Comparison of ENCODE assay signal across 14 cellular contexts in genomic region chr16:67883146-67883871, GRCh38. TPM values are rescaled to one million over a fixed set of nuclear protein-coding genes. Genes with fewer than 3 reads are reported as not detected.
A peak's percentile ranks its signal among the peaks of the same experiment; 100 is the strongest.
DNase-seq lines count a peak whose midpoint lies in the region; ATAC-seq and TF ChIP-seq lines count a peak whose summit lies in the region.
"Had no signal": no experiment of that assay in that cellular context is flagged by ENCODE, and none has a peak within 500 bp of the region (broad histone marks: within the 10 kb centered on the region; RNA-seq: fewer than 3 reads in every experiment).

No MANE protein-coding gene starts in this region.

- POLR2A ChIA-PET in IMR-90 (lab: Charles Lee; ENCODE audit: unreplicated experiment), result no interaction called here
- POLR2A ChIA-PET in PC-9 (lab: Charles Lee; ENCODE audit: unreplicated experiment), result interaction anchor here (0.6 kb wide), 2 partner anchors 485 to 602 kb away, joined by 4 read pairs; no protein-coding TSS in a partner anchor

- in situ Hi-C loops in IMR-90 (cut with MboI; ENCODE audit: low sequenced_read_pairs), result no loop called here

- H3K9me1 ChIP-seq in IMR-90 (ENCODE audit: insufficient read depth, low read length), result no peaks in the 10 kb centered on the region

- H3K4me1 ChIP-seq in IMR-90 (ENCODE audit: control insufficient read depth, insufficient read depth, low read length) (peaks cover 4% of the 10 kb centered on the region; the same call in 1 of the 2 replicates), PC-9 (replicated peaks; ENCODE audit: insufficient read depth) (no peaks in the 10 kb centered on the region)

- H3K9me3 Mint-ChIP-seq in activated CD8-positive, alpha-beta memory T cell treated with anti-CD3 and anti-CD28 coated beads, Interleukin-2, amount 10 ng/mL, durations not matched to agents 7 days and 5 days (ENCODE audit: low read depth), result no peaks in the 10 kb centered on the region
- no peaks in the 10 kb centered on the region for H3K9me3 Mint-ChIP-seq in effector memory CD8-positive, alpha-beta T cell
- H3K9me3 Mint-ChIP-seq in progenitor cell of endocrine pancreas (ENCODE audit: low read depth) (no peaks in the 10 kb centered on the region), immature natural killer cell (no peaks in the 10 kb centered on the region)
- H3K9me3 Mint-ChIP-seq: dendritic cell treated with granulocyte-macrophage colony-stimulating factor and Interleukin-4, amounts not matched to agents 40 ng/mL and 50 ng/mL, for 4 days had no signal

- CTCF ChIA-PET in activated CD8-positive, alpha-beta memory T cell treated with anti-CD3 and anti-CD28 coated beads, Interleukin-2, amount 10 ng/mL, durations not matched to agents 7 days and 5 days (lab: Charles Lee), result interaction anchor here (0.9 to 3.9 kb wide), 39 partner anchors 9 to 211 kb away, joined by 3 to 38 read pairs (median 6); partner anchors contain the start of genes CTRL, EDC4, NFATC3 and NUTF2
- CTCF ChIA-PET in IMR-90 (lab: Yijun Ruan, JAX) (interaction anchor here (0.6 to 1.9 kb wide), 8 partner anchors 8 to 191 kb away, joined by 3 to 14 read pairs (median 4); partner anchors contain the start of gene PSKH1), PC-9 (lab: Charles Lee) (interaction anchor here (0.6 to 2.1 kb wide), 4 partner anchors 10 to 180 kb away, joined by 4 to 13 read pairs (median 4); partner anchors contain the start of gene PSKH1)

- no peak overlapping the region for H3K18ac ChIP-seq in IMR-90 (ENCODE audit: low read depth, low read length)

- no peaks in the 10 kb centered on the region for H3K79me2 ChIP-seq in PC-9 (ENCODE audit: low read depth)

- H3K36me3 ChIP-seq in IMR-90 (ENCODE audit: control insufficient read depth, insufficient read depth, low read length) (peaks cover 60% of the 10 kb centered on the region), PC-9 (ENCODE audit: low read depth) (peaks cover 4% of the 10 kb centered on the region; the same call in 1 of the 2 replicates)

- no peak overlapping the region for H3K14ac ChIP-seq in IMR-90 (replicated peaks; ENCODE audit: low read depth, low read length)

- no peak overlapping the region for H3K4me3 Mint-ChIP-seq in activated CD8-positive, alpha-beta memory T cell treated with anti-CD3 and anti-CD28 coated beads, Interleukin-2, amount 10 ng/mL, durations not matched to agents 7 days and 5 days
- H3K4me3 Mint-ChIP-seq in effector memory CD8-positive, alpha-beta T cell, result no peak overlapping the region
- H3K4me3 Mint-ChIP-seq in progenitor cell of endocrine pancreas (ENCODE audit: low read depth) (no peak overlapping the region), immature natural killer cell (no peak overlapping the region)
- H3K4me3 Mint-ChIP-seq: activated naive CD8-positive, alpha-beta T cell; dendritic cell treated with granulocyte-macrophage colony-stimulating factor and Interleukin-4, amounts not matched to agents 40 ng/mL and 50 ng/mL, for 4 days had no signal

- H3K9ac ChIP-seq in IMR-90 (ENCODE audit: low read depth, low read length), result no peak overlapping the region

- TF ChIP-seq CTCF in IMR-90 (conservative IDR thresholded peaks at IDR 0.05; ENCODE audit: low read depth, low read length) (no peak), progenitor cell of endocrine pancreas (IDR thresholded peaks at IDR 0.05; ENCODE audit: unreplicated experiment) (no peak), PC-9 (conservative IDR thresholded peaks at IDR 0.05) (no peak)

- H3K4me1 Mint-ChIP-seq in activated CD8-positive, alpha-beta memory T cell treated with anti-CD3 and anti-CD28 coated beads, Interleukin-2, amount 10 ng/mL, durations not matched to agents 7 days and 5 days, result no peaks in the 10 kb centered on the region
- peaks cover 0 to 6% of the 10 kb centered on the region in 2 donors for H3K4me1 Mint-ChIP-seq in effector memory CD8-positive, alpha-beta T cell (ENCODE audit: low read depth in 2 of 2)
- H3K4me1 Mint-ChIP-seq in progenitor cell of endocrine pancreas (ENCODE audit: low read depth) (peaks cover 2% of the 10 kb centered on the region), immature natural killer cell (no peaks in the 10 kb centered on the region)

- WGBS in IMR-90 (ENCODE audit: extremely low coverage in 2 of 2, insufficient read length in 1 of 2), 2 experiments, result 85% methylated on average over 2 of the region's 6 CpGs; no CpG with 5 or more reads in 1 of the 2 experiments

- no peak for TF ChIP-seq POLR2A in IMR-90 (IDR thresholded peaks at IDR 0.05; ENCODE audit: low read depth, low read length)

- no TSS peak for BruUV-seq in IMR-90 (replicated peaks; lab: Mats Ljungman, UMichigan)
- no TSS peak for BruUV-seq in PC-9 (replicated peaks; lab: Mats Ljungman, UMichigan)

- no peak overlapping the region for H4K91ac ChIP-seq in IMR-90 (ENCODE audit: insufficient read depth, low read depth, low read length)

- no peak overlapping the region for H2AK5ac ChIP-seq in IMR-90 (ENCODE audit: low read depth, low read length)

- no peaks in the 10 kb centered on the region for H3K27me3 Mint-ChIP-seq in activated CD8-positive, alpha-beta memory T cell treated with anti-CD3 and anti-CD28 coated beads, Interleukin-2, amount 10 ng/mL, durations not matched to agents 7 days and 5 days
- no peaks in the 10 kb centered on the region for H3K27me3 Mint-ChIP-seq in effector memory CD8-positive, alpha-beta T cell
- H3K27me3 Mint-ChIP-seq in progenitor cell of endocrine pancreas, result no peaks in the 10 kb centered on the region
- H3K27me3 Mint-ChIP-seq in immature natural killer cell (ENCODE audit: low read depth in 3 of 3), result peaks cover 0 to 2% (median 0%) of the 10 kb centered on the region in 3 donors
- H3K27me3 Mint-ChIP-seq: activated naive CD8-positive, alpha-beta T cell; dendritic cell treated with granulocyte-macrophage colony-stimulating factor and Interleukin-4, amounts not matched to agents 40 ng/mL and 50 ng/mL, for 4 days had no signal

- H3K27me3 ChIP-seq in IMR-90 (ENCODE audit: control insufficient read depth, insufficient read depth, low read length), result no peaks in the 10 kb centered on the region
- H3K27me3 ChIP-seq in PC-9 (ENCODE audit: insufficient read depth, low read depth), result no peaks in the 10 kb centered on the region

- TF ChIP-seq RAD21 in IMR-90 (IDR thresholded peaks at IDR 0.05; ENCODE audit: low read length), result no peak

- H3K9me3 ChIP-seq in IMR-90 (ENCODE audit: control insufficient read depth, insufficient read depth, low read length) (no peaks in the 10 kb centered on the region), PC-9 (ENCODE audit: insufficient read depth, low read depth) (no peaks in the 10 kb centered on the region)

- no peak overlapping the region for H3K23ac ChIP-seq in IMR-90 (ENCODE audit: low read depth, low read length)

- H3K27ac Mint-ChIP-seq in activated CD8-positive, alpha-beta memory T cell treated with anti-CD3 and anti-CD28 coated beads, Interleukin-2, amount 10 ng/mL, durations not matched to agents 7 days and 5 days, result peak overlapping the region; percentile 46
- peak overlapping the region in 1 of 2 donors; percentile 88 for H3K27ac Mint-ChIP-seq in effector memory CD8-positive, alpha-beta T cell
- peak overlapping the region; percentile 67 for H3K27ac Mint-ChIP-seq in progenitor cell of endocrine pancreas
- H3K27ac Mint-ChIP-seq in immature natural killer cell, result peak overlapping the region in 2 of 6 donors; percentile 29 to 64
- H3K27ac Mint-ChIP-seq: activated naive CD8-positive, alpha-beta T cell; dendritic cell treated with granulocyte-macrophage colony-stimulating factor and Interleukin-4, amounts not matched to agents 40 ng/mL and 50 ng/mL, for 4 days had no signal

- H3F3A ChIP-seq in PC-9 (ENCODE audit: insufficient read depth, low read depth), result no peaks in the 10 kb centered on the region; the same call in 1 of the 2 replicates

- H3K4me2 ChIP-seq in IMR-90 (ENCODE audit: low read depth, low read length) (no peak overlapping the region), PC-9 (no peak overlapping the region)

- intact Hi-C loops in IMR-90 (cut with micrococcal nuclease), result loop anchor here (1.0 kb wide), 1 partner anchor 45 kb away; no protein-coding TSS in a partner anchor
- intact Hi-C loops in PC-9 (cut with micrococcal nuclease; ENCODE audit: unreplicated experiment), result loop anchor here (2.0 kb wide), 1 partner anchor 157 kb away; no protein-coding TSS in a partner anchor

- H3K4me3 ChIP-seq in IMR-90 (ENCODE audit: insufficient read depth, low read depth, low read length) (no peak overlapping the region), PC-9 (no peak overlapping the region)
- H3K4me3 ChIP-seq: SK-N-MC had no signal

- ATAC-seq in activated CD8-positive, alpha-beta memory T cell treated with anti-CD3 and anti-CD28 coated beads, Interleukin-2, amount 10 ng/mL, durations not matched to agents 7 days and 5 days, result peak; percentile 8
- ATAC-seq in IMR-90 (ENCODE audit: low read depth) (no peak), HG02973 (IDR thresholded peaks at IDR 0.05; ENCODE audit: unreplicated experiment) (no peak)
- peak; percentile 21 for ATAC-seq in effector memory CD8-positive, alpha-beta T cell (replicated peaks)

- dilution Hi-C loops in IMR-90 (cut with HindIII; ENCODE audit: low sequenced_read_pairs, unreplicated experiment), result no loop called here

- no peak overlapping the region for H4K8ac ChIP-seq in IMR-90 (ENCODE audit: low read depth in 2 of 2, low read length in 2 of 2)

- H2BK20ac ChIP-seq in IMR-90 (ENCODE audit: low read depth, low read length), result no peak overlapping the region

- H2BK15ac ChIP-seq in IMR-90 (ENCODE audit: low read depth, low read length), result no peak overlapping the region

- no peak overlapping the region for H3K56ac ChIP-seq in IMR-90 (ENCODE audit: extremely low read depth, insufficient read depth, low read length)

- no peak overlapping the region for H3K27ac ChIP-seq in IMR-90 (ENCODE audit: insufficient read depth, low read length)
- H3K27ac ChIP-seq in PC-9, result no peak overlapping the region
- H3K27ac ChIP-seq: SK-N-MC had no signal

- H4K20me1 ChIP-seq in IMR-90 (ENCODE audit: insufficient read depth, low read length) (peaks cover 32% of the 10 kb centered on the region), PC-9 (ENCODE audit: insufficient read depth) (no peaks in the 10 kb centered on the region)

- H3K9me2 ChIP-seq in PC-9 (ENCODE audit: insufficient read depth), result no peaks in the 10 kb centered on the region

- H3K4ac ChIP-seq in IMR-90 (ENCODE audit: low read depth, low read length), result no peak overlapping the region

- peak overlapping the region; percentile 38 for H2AFZ ChIP-seq in IMR-90 (replicated peaks; ENCODE audit: low read length, poor library complexity)
- no peak overlapping the region for H2AFZ ChIP-seq in PC-9

- H2BK5ac ChIP-seq in IMR-90 (ENCODE audit: low read depth, low read length, poor library complexity, severe bottlenecking), result no peak overlapping the region

- H3K36me3 Mint-ChIP-seq in activated CD8-positive, alpha-beta memory T cell treated with anti-CD3 and anti-CD28 coated beads, Interleukin-2, amount 10 ng/mL, durations not matched to agents 7 days and 5 days, result peaks cover 28% of the 10 kb centered on the region
- peaks cover 46% of the 10 kb centered on the region for H3K36me3 Mint-ChIP-seq in effector memory CD8-positive, alpha-beta T cell (ENCODE audit: insufficient read depth)
- H3K36me3 Mint-ChIP-seq in progenitor cell of endocrine pancreas (ENCODE audit: insufficient read depth) (peaks cover 17% of the 10 kb centered on the region), immature natural killer cell (peaks cover 0 to 28% (median 15%) of the 10 kb centered on the region in 3 donors)
- H3K36me3 Mint-ChIP-seq: activated naive CD8-positive, alpha-beta T cell had no signal

- no peak overlapping the region for H2BK120ac ChIP-seq in IMR-90 (ENCODE audit: low read depth, low read length)

- no peak overlapping the region for H4K5ac ChIP-seq in IMR-90 (ENCODE audit: low read depth, low read length)

- DNase-seq in activated CD8-positive, alpha-beta memory T cell treated with anti-CD3 and anti-CD28 coated beads, Interleukin-2, amount 10 ng/mL, durations not matched to agents 7 days and 5 days, result no peak
- no peak for DNase-seq in activated CD8-positive, alpha-beta memory T cell treated with anti-CD3 and anti-CD28 coated beads for 24 hours
- DNase-seq in IMR-90, result no peak
- DNase-seq in effector memory CD8-positive, alpha-beta T cell, result no peak
- no peak for DNase-seq in progenitor cell of endocrine pancreas (ENCODE audit: low spot score, unreplicated experiment)
- no peak for DNase-seq in immature natural killer cell
- DNase-seq in PC-9, result no peak
- DNase-seq: NCI-H1417 treated with DMSO at 0.1 percent for 48 hours had no signal

- peak overlapping the region; percentile 45 for H2AK9ac ChIP-seq in IMR-90 (replicated peaks; ENCODE audit: low read depth, low read length, poor library complexity)

- H3K79me1 ChIP-seq in IMR-90 (ENCODE audit: low read depth in 1 of 2, low read length in 2 of 2), result peaks cover 0 to 5% of the 10 kb centered on the region in 2 experiments; a peak in 2 of 4 replicates

RNA-seq across cellular contexts. Expression of gene NRN1L, which starts 1.4 kb away (rescaled TPM):
- under 1 TPM; 0.45 to 0.99 TPM for total RNA-seq in activated CD8-positive, alpha-beta memory T cell treated with anti-CD3 and anti-CD28 coated beads, Interleukin-2, amount 10 ng/mL, durations not matched to agents 7 days and 5 days
- total RNA-seq in IMR-90 (2012; rRNA removed) (not detected in 2 replicates), progenitor cell of endocrine pancreas (not detected in 2 replicates), PC-9 (2021) (1.3 TPM in 1 of 2 replicates, not detected in the other)
- polyA plus RNA-seq in IMR-90 (2012; rRNA removed) (0.27 and 0.32 TPM in 2 replicates), immature natural killer cell (under 1 TPM in 1 of 3 donors, not detected in 2; 0.91 TPM)
- 0.09 and 0.14 TPM in 2 replicates for polyA plus RNA-seq in IMR-90 (2012; cell fraction: cytosol; rRNA removed)
- 3.2 and 5.5 TPM in 2 replicates for polyA plus RNA-seq in IMR-90 (2012; cell fraction: nucleus; rRNA removed; ENCODE audit: low replicate concordance)
- total RNA-seq: fibroblast of villous mesenchyme had no signal
- polyA plus RNA-seq: keratinocyte had no signal

RNA-seq across cellular contexts. Expression of gene PSKH1, which starts 9.7 kb away (rescaled TPM):
- total RNA-seq in activated CD8-positive, alpha-beta memory T cell treated with anti-CD3 and anti-CD28 coated beads, Interleukin-2, amount 10 ng/mL, durations not matched to agents 7 days and 5 days, result 10 to 100 TPM; 21.0 to 21.6 TPM
- total RNA-seq in IMR-90 (2012; rRNA removed), result 10.3 and 11.5 TPM in 2 replicates
- 26.5 and 26.7 TPM in 2 replicates for polyA plus RNA-seq in IMR-90 (2012; rRNA removed)
- 14.3 and 32.1 TPM in 2 replicates for polyA plus RNA-seq in IMR-90 (2012; cell fraction: cytosol; rRNA removed)
- polyA plus RNA-seq in IMR-90 (2012; cell fraction: nucleus; rRNA removed; ENCODE audit: low replicate concordance), result 18.0 and 37.0 TPM in 2 replicates
- total RNA-seq in progenitor cell of endocrine pancreas, result 42.8 and 45.0 TPM in 2 replicates
- polyA plus RNA-seq in immature natural killer cell, result 10 to 100 TPM; 16.4 to 40.6 (median 21.7) TPM
- total RNA-seq in PC-9 (2021), result 25.8 and 28.4 TPM in 2 replicates

RNA-seq across cellular contexts. Expression of gene EDC4, which starts 10.5 kb away (rescaled TPM):
- 100 to 1,000 TPM; 122 to 124 TPM for total RNA-seq in activated CD8-positive, alpha-beta memory T cell treated with anti-CD3 and anti-CD28 coated beads, Interleukin-2, amount 10 ng/mL, durations not matched to agents 7 days and 5 days
- total RNA-seq in IMR-90 (2012; rRNA removed) (33.2 and 34.2 TPM in 2 replicates), progenitor cell of endocrine pancreas (96.8 and 110 TPM in 2 replicates), PC-9 (2021) (48.8 and 52.7 TPM in 2 replicates)
- polyA plus RNA-seq in IMR-90 (2012; rRNA removed) (64.0 and 66.1 TPM in 2 replicates), immature natural killer cell (10 to 100 TPM; 14.2 to 26.0 (median 23.8) TPM)
- 30.7 and 38.1 TPM in 2 replicates for polyA plus RNA-seq in IMR-90 (2012; cell fraction: cytosol; rRNA removed)
- polyA plus RNA-seq in IMR-90 (2012; cell fraction: nucleus; rRNA removed; ENCODE audit: low replicate concordance), result 226 and 471 TPM in 2 replicates

RNA-seq across cellular contexts. Expression of gene CENPT, which starts 35.8 kb away (rescaled TPM):
- total RNA-seq in activated CD8-positive, alpha-beta memory T cell treated with anti-CD3 and anti-CD28 coated beads, Interleukin-2, amount 10 ng/mL, durations not matched to agents 7 days and 5 days, result 10 to 100 TPM; 61.8 to 69.3 TPM
- total RNA-seq in IMR-90 (2012; rRNA removed) (33.3 TPM in 2 replicates), progenitor cell of endocrine pancreas (76.2 and 80.6 TPM in 2 replicates), PC-9 (2021) (32.7 and 33.8 TPM in 2 replicates)
- polyA plus RNA-seq in IMR-90 (2012; rRNA removed) (83.1 and 86.4 TPM in 2 replicates), immature natural killer cell (10 to 100 TPM in 2 of 3 donors, 1 to 10 TPM in 1; 9.3 to 15.0 (median 12.4) TPM)
- polyA plus RNA-seq in IMR-90 (2012; cell fraction: cytosol; rRNA removed), result 42.5 and 48.8 TPM in 2 replicates
- polyA plus RNA-seq in IMR-90 (2012; cell fraction: nucleus; rRNA removed; ENCODE audit: low replicate concordance), result 500 and 808 TPM in 2 replicates

RNA-seq across cellular contexts. Expression of gene NUTF2, which starts 36.6 kb away (rescaled TPM):
- 100 to 1,000 TPM; 114 to 137 TPM for total RNA-seq in activated CD8-positive, alpha-beta memory T cell treated with anti-CD3 and anti-CD28 coated beads, Interleukin-2, amount 10 ng/mL, durations not matched to agents 7 days and 5 days
- total RNA-seq in IMR-90 (2012; rRNA removed), result 42.7 and 55.0 TPM in 2 replicates
- polyA plus RNA-seq in IMR-90 (2012; rRNA removed), result 361 and 399 TPM in 2 replicates
- polyA plus RNA-seq in IMR-90 (2012; cell fraction: cytosol; rRNA removed), result 92.1 and 120 TPM in 2 replicates
- polyA plus RNA-seq in IMR-90 (2012; cell fraction: nucleus; rRNA removed; ENCODE audit: low replicate concordance), result 102 and 127 TPM in 2 replicates
- 167 and 177 TPM in 2 replicates for total RNA-seq in progenitor cell of endocrine pancreas
- 100 to 1,000 TPM; 115 to 157 (median 130) TPM for polyA plus RNA-seq in immature natural killer cell
- 94.2 and 147 TPM in 2 replicates for total RNA-seq in PC-9 (2021)

Comparison
In these comparisons a context has a peak if more than half of its experiments do, and no peak if none do; other contexts are left out.
1. ATAC-seq: peak in activated CD8-positive, alpha-beta memory T cell treated with anti-CD3 and anti-CD28 coated beads, Interleukin-2, amount 10 ng/mL, durations not matched to agents 7 days and 5 days (single experiment) and effector memory CD8-positive, alpha-beta T cell (single experiment); none in IMR-90 (single experiment) and HG02973 (single experiment).